8 cellular contexts compared by ENCODE assay signal in genomic region chr1:239386453-239387303, GRCh38. TPM values are rescaled to one million over a fixed set of nuclear protein-coding genes. Genes with fewer than 3 reads are reported as not detected.
DNase-seq lines count a peak whose midpoint lies in the region; ATAC-seq and TF ChIP-seq lines count a peak whose summit lies in the region.

Gene CHRM3, plus strand, starts transcription at chr1:239386568. Its CDS starts 520,884 bp downstream, at chr1:239907452.

- H3K36me3 ChIP-seq in upper lobe of right lung (no peaks in the 10 kb centered on the region), Karpas-422 (ENCODE audit: insufficient read depth, low read length) (no peaks in the 10 kb centered on the region)

- no peaks in the 10 kb centered on the region for H3K9me2 ChIP-seq in Karpas-422 (replicated peaks; ENCODE audit: insufficient read depth, low read length)

- ATAC-seq in upper lobe of right lung = peak; percentile 97
- no peak for ATAC-seq in GM19328 (IDR thresholded peaks at IDR 0.05; ENCODE audit: unreplicated experiment)

- intact Hi-C loops in upper lobe of right lung (cut with DNase I) = no loop called here

- no peak within 1 kb of the TSS for H3K4me2 ChIP-seq in Karpas-422 (ENCODE audit: low read depth, low read length, poor library complexity, severe bottlenecking)

- H3K9me3 Mint-ChIP-seq in activated naive CD4-positive, alpha-beta T cell treated with anti-CD3 and anti-CD28 coated beads, Interleukin-2, amount 10 ng/mL, durations not matched to agents 7 days and 5 days = no peaks in the 10 kb centered on the region
- no peaks in the 10 kb centered on the region for H3K9me3 Mint-ChIP-seq in endothelial cell (ENCODE audit: unreplicated experiment)

- CTCF ChIA-PET in activated naive CD4-positive, alpha-beta T cell treated with anti-CD3 and anti-CD28 coated beads, Interleukin-2, amount 10 ng/mL, durations not matched to agents 7 days and 5 days (lab: Charles Lee) = interaction anchor here (0.7 kb wide), 1 partner anchor 511 kb away, joined by 3 read pairs; no protein-coding TSS in a partner anchor

- H3K27me3 Mint-ChIP-seq in activated naive CD4-positive, alpha-beta T cell treated with anti-CD3 and anti-CD28 coated beads, Interleukin-2, amount 10 ng/mL, durations not matched to agents 7 days and 5 days = peaks cover 68% of the 10 kb centered on the region
- H3K27me3 Mint-ChIP-seq in endothelial cell (ENCODE audit: unreplicated experiment) = peaks cover 6% of the 10 kb centered on the region

- H3K27ac ChIP-seq in upper lobe of right lung (no peak within 1 kb of the TSS), Karpas-422 (ENCODE audit: low read length) (no peak within 1 kb of the TSS)

- H3K9me3 ChIP-seq in upper lobe of right lung (no peaks in the 10 kb centered on the region), Karpas-422 (ENCODE audit: low read length) (peaks cover 10% of the 10 kb centered on the region; the same call in 1 of the 2 replicates)

- peak; percentile 26 for DNase-seq in activated naive CD4-positive, alpha-beta T cell treated with anti-CD3 and anti-CD28 coated beads, Interleukin-2, amount 10 ng/mL, durations not matched to agents 7 days and 5 days
- no peak for DNase-seq in activated naive CD4-positive, alpha-beta T cell (lab: John Stamatoyannopoulos, UW)
- peak; percentile 96 for DNase-seq in SKM-1 treated with dmso at 0.1 percent for 144 hours (lab: John Stamatoyannopoulos, UW; ENCODE audit: unreplicated experiment)
- DNase-seq in endothelial cell (ENCODE audit: low spot score) = peak; percentile 79
- peak; percentile 59 for DNase-seq in myocyte (ENCODE audit: low read depth)
- peak; percentile 89 for DNase-seq in upper lobe of right lung
- DNase-seq in Karpas-422 = no peak

- H3K36me3 Mint-ChIP-seq in activated naive CD4-positive, alpha-beta T cell treated with anti-CD3 and anti-CD28 coated beads, Interleukin-2, amount 10 ng/mL, durations not matched to agents 7 days and 5 days = no peaks in the 10 kb centered on the region
- H3K36me3 Mint-ChIP-seq in endothelial cell (ENCODE audit: low read depth, unreplicated experiment) = peaks cover 4% of the 10 kb centered on the region

- peak within 1 kb of the TSS; percentile 52 for H3K4me3 ChIP-seq in upper lobe of right lung
- H3K4me3 ChIP-seq in Karpas-422 (ENCODE audit: low read length) = no peak within 1 kb of the TSS

- H4K20me1 ChIP-seq in Karpas-422 (ENCODE audit: insufficient read depth, low read depth, low read length) = no peaks in the 10 kb centered on the region

- H3K27me3 ChIP-seq in upper lobe of right lung (peaks cover 47% of the 10 kb centered on the region), Karpas-422 (ENCODE audit: low read length) (no peaks in the 10 kb centered on the region)

- H3K4me3 Mint-ChIP-seq in activated naive CD4-positive, alpha-beta T cell treated with anti-CD3 and anti-CD28 coated beads, Interleukin-2, amount 10 ng/mL, durations not matched to agents 7 days and 5 days = peak within 1 kb of the TSS; percentile 60
- H3K4me3 Mint-ChIP-seq in endothelial cell (ENCODE audit: unreplicated experiment) = peak within 1 kb of the TSS; percentile 98

- no peaks in the 10 kb centered on the region for H3K79me2 ChIP-seq in Karpas-422 (ENCODE audit: low read length)

- peaks cover 25% of the 10 kb centered on the region for H3K4me1 Mint-ChIP-seq in activated naive CD4-positive, alpha-beta T cell treated with anti-CD3 and anti-CD28 coated beads, Interleukin-2, amount 10 ng/mL, durations not matched to agents 7 days and 5 days
- H3K4me1 Mint-ChIP-seq in endothelial cell (ENCODE audit: unreplicated experiment) = peaks cover 33% of the 10 kb centered on the region

- no peak within 1 kb of the TSS for H3K27ac Mint-ChIP-seq in activated naive CD4-positive, alpha-beta T cell treated with anti-CD3 and anti-CD28 coated beads, Interleukin-2, amount 10 ng/mL, durations not matched to agents 7 days and 5 days
- peak within 1 kb of the TSS; percentile 87 for H3K27ac Mint-ChIP-seq in endothelial cell (ENCODE audit: unreplicated experiment)

- peaks cover 5% of the 10 kb centered on the region for H3K4me1 ChIP-seq in upper lobe of right lung
- no peaks in the 10 kb centered on the region for H3K4me1 ChIP-seq in Karpas-422 (ENCODE audit: low read length)

- no peak within 1 kb of the TSS for H2AFZ ChIP-seq in Karpas-422 (ENCODE audit: low read length)

- no peak within 1 kb of the TSS for H3K9ac ChIP-seq in Karpas-422 (ENCODE audit: low read length)

- TF ChIP-seq CTCF in endothelial cell (IDR thresholded peaks at IDR 0.05; ENCODE audit: unreplicated experiment) (no peak), upper lobe of right lung (IDR thresholded peaks at IDR 0.05) (no peak)

RNA-seq across cellular contexts. Expression of gene CHRM3, which starts in this region (rescaled TPM):
- total RNA-seq in endothelial cell (ENCODE audit: unreplicated experiment) (41.7 TPM), myocyte (1.3 and 1.8 TPM in 2 replicates), upper lobe of right lung (5.4 TPM)
- polyA plus RNA-seq in myocyte (2012) = 0.50 TPM
- total RNA-seq in Karpas-422 (2014; rRNA removed; shearing (Covaris generic); ENCODE audit: low replicate concordance) = 0.07 and 0.30 TPM in 2 replicates

Comparison
In these comparisons a context has a peak if more than half of its experiments do, and no peak if none do; other contexts are left out.
1. DNase-seq: peak in activated naive CD4-positive, alpha-beta T cell treated with anti-CD3 and anti-CD28 coated beads, Interleukin-2, amount 10 ng/mL, durations not matched to agents 7 days and 5 days (single experiment), SKM-1 treated with dmso at 0.1 percent for 144 hours (single experiment), endothelial cell (single experiment), myocyte (single experiment) and upper lobe of right lung (single experiment); none in activated naive CD4-positive, alpha-beta T cell (0 of 4) and Karpas-422 (single experiment).